ENCODE assay signal across 16 cellular contexts in genomic region chr1:223756806-223757700, GRCh38. TPM values are rescaled to one million over a fixed set of nuclear protein-coding genes. Genes with fewer than 3 reads are reported as not detected.
DNase-seq lines count a peak whose midpoint lies in the region; ATAC-seq lines count a peak whose summit lies in the region.
"Had no signal": no experiment of that assay in that cellular context is flagged by ENCODE, and none has a peak within 500 bp of the region (broad histone marks: within the 10 kb centered on the region; RNA-seq: fewer than 3 reads in every experiment).

No MANE protein-coding gene starts in this region.

- intact Hi-C loops in sciatic nerve (cut with DNase I) = no loop called here

- no peaks in the 10 kb centered on the region for H3K9me3 ChIP-seq in T-helper 17 cell (ENCODE audit: control insufficient read depth, low read length, poor library complexity, severe bottlenecking)

- ATAC-seq in T-helper 17 cell (no peak), HG03460 (IDR thresholded peaks at IDR 0.05; ENCODE audit: unreplicated experiment) (no peak), sciatic nerve (no peak)
- ATAC-seq in effector memory CD8-positive, alpha-beta T cell (replicated peaks) = no peak
- ATAC-seq: GM12878, PC-3 had no signal

- H3K27ac Mint-ChIP-seq in activated naive CD4-positive, alpha-beta T cell treated with anti-CD3 and anti-CD28 coated beads, Interleukin-2, amount 10 ng/mL, durations not matched to agents 7 days and 5 days = no peak overlapping the region
- peak overlapping the region; percentile 11 for H3K27ac Mint-ChIP-seq in T-helper 17 cell
- H3K27ac Mint-ChIP-seq in effector memory CD8-positive, alpha-beta T cell = peak overlapping the region; percentile 47 to 51

- H3K4me1 Mint-ChIP-seq in activated naive CD4-positive, alpha-beta T cell treated with anti-CD3 and anti-CD28 coated beads, Interleukin-2, amount 10 ng/mL, durations not matched to agents 7 days and 5 days = no peaks in the 10 kb centered on the region
- H3K4me1 Mint-ChIP-seq in T-helper 17 cell = peaks cover 9% of the 10 kb centered on the region
- no peaks in the 10 kb centered on the region for H3K4me1 Mint-ChIP-seq in effector memory CD8-positive, alpha-beta T cell (ENCODE audit: low read depth in 2 of 2)

- H3K36me3 Mint-ChIP-seq in activated naive CD4-positive, alpha-beta T cell treated with anti-CD3 and anti-CD28 coated beads, Interleukin-2, amount 10 ng/mL, durations not matched to agents 7 days and 5 days = peaks cover 56% of the 10 kb centered on the region
- H3K36me3 Mint-ChIP-seq in T-helper 17 cell (ENCODE audit: low read depth) = peaks cover 8% of the 10 kb centered on the region
- peaks cover 82% of the 10 kb centered on the region for H3K36me3 Mint-ChIP-seq in effector memory CD8-positive, alpha-beta T cell (ENCODE audit: insufficient read depth)

- CTCF ChIA-PET in activated naive CD4-positive, alpha-beta T cell treated with anti-CD3 and anti-CD28 coated beads, Interleukin-2, amount 10 ng/mL, durations not matched to agents 7 days and 5 days (lab: Charles Lee) = interaction anchor here (0.9 to 1.0 kb wide), 2 partner anchors 9 to 61 kb away, joined by 3 read pairs; no protein-coding TSS in a partner anchor

- no peaks in the 10 kb centered on the region for H3K27me3 Mint-ChIP-seq in activated naive CD4-positive, alpha-beta T cell treated with anti-CD3 and anti-CD28 coated beads, Interleukin-2, amount 10 ng/mL, durations not matched to agents 7 days and 5 days
- no peaks in the 10 kb centered on the region for H3K27me3 Mint-ChIP-seq in T-helper 17 cell
- no peaks in the 10 kb centered on the region for H3K27me3 Mint-ChIP-seq in effector memory CD8-positive, alpha-beta T cell

- peak; percentile 4 for DNase-seq in activated naive CD4-positive, alpha-beta T cell treated with anti-CD3 and anti-CD28 coated beads, Interleukin-2, amount 10 ng/mL, durations not matched to agents 7 days and 5 days
- no peak for DNase-seq in activated naive CD4-positive, alpha-beta T cell (lab: John Stamatoyannopoulos, UW)
- DNase-seq in T-helper 17 cell = no peak
- no peak for DNase-seq in effector memory CD8-positive, alpha-beta T cell
- DNase-seq in NCI-H2081 (lab: John Stamatoyannopoulos, UW) = no peak
- DNase-seq in NCI-H226 = no peak
- no peak for DNase-seq in sciatic nerve (ENCODE audit: low spot score)
- DNase-seq: DMS79, HCEC 1CT, NCI-H1417 treated with DMSO at 0.1 percent for 48 hours, NCI-H2029, NCI-H526, PC-3, Right ventricle myocardium superior had no signal

- H3K9me3 Mint-ChIP-seq in activated naive CD4-positive, alpha-beta T cell treated with anti-CD3 and anti-CD28 coated beads, Interleukin-2, amount 10 ng/mL, durations not matched to agents 7 days and 5 days = no peaks in the 10 kb centered on the region
- H3K9me3 Mint-ChIP-seq in effector memory CD8-positive, alpha-beta T cell = no peaks in the 10 kb centered on the region

- H3K4me3 Mint-ChIP-seq in activated naive CD4-positive, alpha-beta T cell treated with anti-CD3 and anti-CD28 coated beads, Interleukin-2, amount 10 ng/mL, durations not matched to agents 7 days and 5 days = no peak overlapping the region
- H3K4me3 Mint-ChIP-seq in T-helper 17 cell = no peak overlapping the region
- H3K4me3 Mint-ChIP-seq in effector memory CD8-positive, alpha-beta T cell = no peak overlapping the region

RNA-seq across cellular contexts. Expression of gene CAPN2, which starts 44.7 kb away (rescaled TPM):
- total RNA-seq in T-helper 17 cell (100 to 1,000 TPM; 218 to 220 TPM), sciatic nerve (186 TPM)
